Comparison of ENCODE assay signal across 22 cellular contexts in the genomic region with DNA sequence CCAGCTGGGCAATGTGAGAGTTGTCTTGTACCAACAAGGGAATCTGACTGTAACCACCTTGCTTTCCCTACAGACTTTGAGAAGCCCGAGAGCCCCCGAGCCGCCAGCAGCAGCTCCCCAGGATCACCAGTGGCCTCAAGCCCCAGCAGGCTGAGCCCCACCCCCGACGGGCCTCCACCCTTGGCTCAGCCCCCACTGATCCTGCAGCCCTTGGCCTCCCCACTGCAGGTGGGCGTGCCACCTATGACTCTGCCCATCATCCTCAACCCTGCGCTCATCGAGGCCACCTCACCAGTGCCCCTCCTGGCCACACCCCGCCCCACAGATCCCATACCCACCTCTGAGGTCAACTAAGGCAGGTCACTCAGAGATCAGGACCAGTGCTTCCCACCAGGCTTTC. TPM values are rescaled to one million over a fixed set of nuclear protein-coding genes. Genes with fewer than 3 reads are reported as not detected.
"Had no signal": no experiment of that assay in that cellular context is flagged by ENCODE, and none has a peak within 500 bp of the region (broad histone marks: within the 10 kb centered on the region; RNA-seq: fewer than 3 reads in every experiment).

No MANE protein-coding gene starts in this region.

- H3K4me1 ChIP-seq: right atrium auricular region, testis had no signal

- ATAC-seq: esophagus mucosa; left lobe of liver; mucosa of descending colon; naive thymus-derived CD8-positive, alpha-beta T cell; stimulated activated memory B cell treated with anti-CD40 and anti-IgM and Interleukin-4, amounts not matched to agents 10 μg/mL and 1 μg/mL and 100 μg/mL, for 72 hours; stimulated activated naive CD8-positive, alpha-beta T cell treated with anti-CD3 and anti-CD28 coated beads, Interleukin-15, amount 100 ng/mL, for 72 hours; upper lobe of right lung had no signal

- H3K4me3 Mint-ChIP-seq: stimulated activated memory B cell treated with anti-CD40 and anti-IgM and Interleukin-4, amounts not matched to agents 10 μg/mL and 1 μg/mL and 100 μg/mL, for 72 hours; stimulated activated naive CD8-positive, alpha-beta T cell treated with anti-CD3 and anti-CD28 coated beads, Interleukin-15, amount 100 ng/mL, for 72 hours had no signal

- H3K27me3 ChIP-seq: dorsolateral prefrontal cortex, heart left ventricle, ovary, right atrium auricular region, testis, tibial nerve, upper lobe of right lung had no signal

- H3K36me3 ChIP-seq: ovary had no signal

- H3K27me3 Mint-ChIP-seq: naive thymus-derived CD8-positive, alpha-beta T cell; stimulated activated memory B cell treated with anti-CD40 and anti-IgM and Interleukin-4, amounts not matched to agents 10 μg/mL and 1 μg/mL and 100 μg/mL, for 72 hours; stimulated activated naive CD8-positive, alpha-beta T cell treated with anti-CD3 and anti-CD28 coated beads, Interleukin-15, amount 100 ng/mL, for 72 hours had no signal

- DNase-seq: cortex of kidney; dorsolateral prefrontal cortex; effector CD8-positive, alpha-beta T cell; heart left ventricle; hippocampal formation; kidney glomerular epithelial cell; mammary epithelial cell; mucosa of descending colon; naive thymus-derived CD8-positive, alpha-beta T cell; ovary; small intestine; stimulated activated CD4-positive, alpha-beta T cell treated with anti-CD3 and anti-CD28 coated beads, Interleukin-4, amount 100 ng/mL, for 1 hour; stimulated activated CD8-positive, alpha-beta memory T cell treated with anti-CD3 and anti-CD28 coated beads, Interleukin-4, amount 100 ng/mL, for 48 hours; stimulated activated naive CD8-positive, alpha-beta T cell treated with anti-CD3 and anti-CD28 coated beads, Interleukin-15, amount 100 ng/mL, for 72 hours; testis; upper lobe of right lung had no signal

- H3K27ac ChIP-seq: dorsolateral prefrontal cortex, heart left ventricle, ovary, right atrium auricular region, testis, tibial nerve, upper lobe of right lung had no signal

- H3K27ac Mint-ChIP-seq: stimulated activated memory B cell treated with anti-CD40 and anti-IgM and Interleukin-4, amounts not matched to agents 10 μg/mL and 1 μg/mL and 100 μg/mL, for 72 hours had no signal

- H3K9me3 Mint-ChIP-seq: naive thymus-derived CD8-positive, alpha-beta T cell; stimulated activated memory B cell treated with anti-CD40 and anti-IgM and Interleukin-4, amounts not matched to agents 10 μg/mL and 1 μg/mL and 100 μg/mL, for 72 hours; stimulated activated naive CD8-positive, alpha-beta T cell treated with anti-CD3 and anti-CD28 coated beads, Interleukin-15, amount 100 ng/mL, for 72 hours had no signal

- H3K4me3 ChIP-seq: dorsolateral prefrontal cortex, heart left ventricle, mucosa of descending colon, ovary, right atrium auricular region, testis, tibial nerve, upper lobe of right lung had no signal

- H3K9me3 ChIP-seq: heart left ventricle, mucosa of descending colon, ovary, right atrium auricular region, testis, tibial nerve, upper lobe of right lung had no signal

RNA-seq across cellular contexts. Expression of a gene that starts 36.6 kb away (rescaled TPM):
- total RNA-seq: mesenteric fat pad had no signal
